ENCODE assay signal across 16 cellular contexts in the genomic region with DNA sequence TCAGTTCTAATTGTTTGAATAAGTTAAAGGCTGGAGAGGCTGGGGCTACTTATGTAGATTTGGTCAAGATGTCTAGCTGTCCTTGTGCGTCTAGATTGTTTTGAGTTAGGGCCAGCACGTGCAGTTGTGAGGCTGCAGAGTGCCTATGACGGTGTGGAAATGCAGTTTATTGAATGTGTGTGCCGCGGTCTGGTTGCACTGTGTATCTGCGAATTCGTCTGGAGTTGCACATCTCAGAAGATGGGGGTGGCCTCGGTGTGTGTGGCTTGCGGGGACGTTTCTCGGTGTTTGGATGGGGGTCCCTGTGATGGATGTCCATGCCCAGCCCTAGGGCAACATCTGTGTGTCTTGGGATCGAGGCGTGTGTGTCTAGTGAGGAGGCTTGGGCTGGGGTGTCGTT. TPM values are rescaled to one million over a fixed set of nuclear protein-coding genes. Genes with fewer than 3 reads are reported as not detected.
DNase-seq lines count a peak whose midpoint lies in the region; ATAC-seq and TF ChIP-seq lines count a peak whose summit lies in the region.
"Had no signal": no experiment of that assay in that cellular context is flagged by ENCODE, and none has a peak within 500 bp of the region (broad histone marks: within the 10 kb centered on the region; RNA-seq: fewer than 3 reads in every experiment).

No MANE protein-coding gene starts in this region.

- H3K27me3 ChIP-seq in subcutaneous abdominal adipose tissue (ENCODE audit: control insufficient read depth in 5 of 5, insufficient read depth in 4 of 5, low read length in 5 of 5): peaks cover 11 to 55% (median 39%) of the 10 kb centered on the region in 5 donors
- H3K27me3 ChIP-seq in gastrocnemius medialis: peaks cover 63 to 65% (median 63%) of the 10 kb centered on the region in 3 donors

- peaks cover 88% of the 10 kb centered on the region for H3K27me3 Mint-ChIP-seq in activated T-cell treated with anti-CD3 and anti-CD28 coated beads, Interleukin-2, amount 50 U/mL, for 72 hours (ENCODE audit: low read depth)
- H3K27me3 Mint-ChIP-seq in brain: peaks cover 88% of the 10 kb centered on the region

- H3K4me1 ChIP-seq in subcutaneous abdominal adipose tissue (ENCODE audit: control insufficient read depth in 5 of 5, insufficient read depth in 5 of 5, low read length in 5 of 5): peaks cover 3 to 23% (median 20%) of the 10 kb centered on the region in 5 donors
- peaks cover 10 to 32% of the 10 kb centered on the region in 2 donors for H3K4me1 ChIP-seq in gastrocnemius medialis

- TF ChIP-seq CTCF in brain (conservative IDR thresholded peaks at IDR 0.05) (no peak), gastrocnemius medialis (IDR thresholded peaks at IDR 0.05 in 4 of 5, conservative IDR thresholded peaks at IDR 0.05 in 1 of 5) (no peak)

- in situ Hi-C loops in gastrocnemius medialis (cut with MboI; ENCODE audit: low sequenced_read_pairs in 4 of 4): no loop called here

- H3K9me3 ChIP-seq in subcutaneous abdominal adipose tissue (ENCODE audit: control insufficient read depth in 5 of 5, low read length in 5 of 5) (no peaks in the 10 kb centered on the region), gastrocnemius medialis (no peaks in the 10 kb centered on the region)

- H3K9ac ChIP-seq in subcutaneous abdominal adipose tissue (ENCODE audit: low read length in 5 of 5): no peak overlapping the region

- H3K9me3 Mint-ChIP-seq in activated T-cell treated with anti-CD3 and anti-CD28 coated beads, Interleukin-2, amount 50 U/mL, for 72 hours: no peaks in the 10 kb centered on the region
- H3K9me3 Mint-ChIP-seq in brain: peaks cover 0 to 5% (median 0%) of the 10 kb centered on the region in 5 experiments

- intact Hi-C loops in gastrocnemius medialis (cut with DNase I; ENCODE audit: low total_unique reads): no loop called here

- no peak for ATAC-seq in activated T-cell treated with anti-CD3 and anti-CD28 coated beads, Interleukin-2, amount 50 U/mL, for 72 hours (replicated peaks in 1 of 2)
- ATAC-seq in HG02970 (IDR thresholded peaks at IDR 0.05; ENCODE audit: low FRiP score, unreplicated experiment) (no peak), gastrocnemius medialis (no peak)
- ATAC-seq: T-helper 17 cell had no signal

- peak overlapping the region; percentile 13 to 55 (median 39) for H3K4me3 ChIP-seq in subcutaneous abdominal adipose tissue (ENCODE audit: low read depth in 1 of 5, low read length in 5 of 5)
- peak overlapping the region in 2 of 4 donors; percentile 28 to 36 for H3K4me3 ChIP-seq in gastrocnemius medialis

- DNase-seq in activated T-cell treated with anti-CD3 and anti-CD28 coated beads, Interleukin-2, amount 50 U/mL, for 72 hours: no peak
- no peak for DNase-seq in activated T-cell treated with anti-CD3 and anti-CD28 coated beads, Interleukin-2, amount 50 U/mL, for 1 hour
- DNase-seq in kidney tubule cell (ENCODE audit: low spot score) (peak; percentile 58), DMS79 (lab: John Stamatoyannopoulos, UW) (no peak), gastrocnemius medialis (no peak)
- DNase-seq: activated CD4-positive, CD25-positive, alpha-beta regulatory T cell treated with anti-CD3 and anti-CD28 coated beads, Interleukin-2, amount 50 U/mL, for 72 hours; dermis blood vessel endothelial cell; NCI-H1436 treated with DMSO at 0.1 percent for 48 hours; NCI-H2227 treated with DMSO at 0.1 percent for 48 hours; T-helper 17 cell had no signal

- peaks cover 2 to 3% of the 10 kb centered on the region in 2 donors for H3K36me3 Mint-ChIP-seq in activated T-cell treated with anti-CD3 and anti-CD28 coated beads, Interleukin-2, amount 50 U/mL, for 72 hours (ENCODE audit: insufficient read depth in 2 of 2)
- H3K36me3 Mint-ChIP-seq in brain: no peaks in the 10 kb centered on the region

- no peak overlapping the region for H3K27ac ChIP-seq in subcutaneous abdominal adipose tissue (ENCODE audit: low read depth, low read length)
- H3K27ac ChIP-seq in gastrocnemius medialis: no peak overlapping the region

- H3K27ac Mint-ChIP-seq in activated T-cell treated with anti-CD3 and anti-CD28 coated beads, Interleukin-2, amount 50 U/mL, for 72 hours: peak overlapping the region; percentile 2
- H3K27ac Mint-ChIP-seq in brain: peak overlapping the region; percentile 44 to 99 (median 92)
- H3K27ac Mint-ChIP-seq: T-helper 17 cell had no signal

- H3K36me3 ChIP-seq in subcutaneous abdominal adipose tissue (ENCODE audit: control insufficient read depth in 5 of 5, insufficient read depth in 5 of 5, low read length in 5 of 5) (no peaks in the 10 kb centered on the region), gastrocnemius medialis (no peaks in the 10 kb centered on the region)

- H3K4me1 Mint-ChIP-seq in activated T-cell treated with anti-CD3 and anti-CD28 coated beads, Interleukin-2, amount 50 U/mL, for 72 hours (ENCODE audit: low read depth): peaks cover 12% of the 10 kb centered on the region
- peaks cover 66% of the 10 kb centered on the region for H3K4me1 Mint-ChIP-seq in brain

- peak overlapping the region in 1 of 2 donors; percentile 4 for H3K4me3 Mint-ChIP-seq in activated T-cell treated with anti-CD3 and anti-CD28 coated beads, Interleukin-2, amount 50 U/mL, for 72 hours
- peak overlapping the region; percentile 73 to 93 (median 81) for H3K4me3 Mint-ChIP-seq in brain
- H3K4me3 Mint-ChIP-seq: T-helper 17 cell had no signal

- TF ChIP-seq POLR2A in gastrocnemius medialis (IDR thresholded peaks at IDR 0.05): no peak

RNA-seq across cellular contexts. Expression of gene EMX2, which starts 10.2 kb away (rescaled TPM):
- not detected for total RNA-seq in activated T-cell treated with anti-CD3 and anti-CD28 coated beads, Interleukin-2, amount 50 U/mL, for 72 hours
- 11.4 TPM for polyA plus RNA-seq in brain (ENCODE audit: insufficient read depth, low read depth, low replicate concordance)
- 1 to 10 TPM in 2 of 4 donors, under 1 TPM in 2; 0.46 to 1.5 (median 0.82) TPM for total RNA-seq in gastrocnemius medialis
- total RNA-seq: fibroblast of lung, LHCN-M2, T-helper 17 cell had no signal
- polyA plus RNA-seq: aorta, fibroblast of lung had no signal
